1 cellular context compared by ENCODE assay signal in the genomic region with DNA sequence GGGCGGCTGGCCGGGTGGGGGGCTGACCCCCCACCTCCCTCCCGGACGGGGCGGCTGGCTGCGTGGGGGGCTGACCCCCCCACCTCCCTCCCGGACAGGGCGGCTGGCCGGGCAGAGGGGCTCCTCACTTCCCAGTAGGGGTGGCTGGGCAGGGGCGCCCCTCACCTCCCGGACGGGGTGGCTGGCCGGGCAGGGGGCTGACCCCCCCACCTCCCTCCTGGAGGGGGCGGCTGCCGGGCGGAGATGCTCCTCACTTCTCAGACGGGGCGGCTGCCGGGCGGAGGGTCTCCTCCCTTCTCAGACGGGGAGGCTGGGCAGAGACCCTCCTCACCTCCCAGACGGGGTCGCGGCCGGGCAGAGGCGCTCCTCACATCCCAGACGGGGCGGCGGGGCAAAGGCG. TPM values are rescaled to one million over a fixed set of nuclear protein-coding genes. Genes with fewer than 3 reads are reported as not detected.
"Had no signal": no experiment of that assay in that cellular context is flagged by ENCODE, and none has a peak within 500 bp of the region (broad histone marks: within the 10 kb centered on the region; RNA-seq: fewer than 3 reads in every experiment).

No MANE protein-coding gene starts in this region.

RNA-seq across cellular contexts. Expression of a gene that starts 30.2 kb away (rescaled TPM):
- total RNA-seq: PC-3 had no signal
